In the genomic region with DNA sequence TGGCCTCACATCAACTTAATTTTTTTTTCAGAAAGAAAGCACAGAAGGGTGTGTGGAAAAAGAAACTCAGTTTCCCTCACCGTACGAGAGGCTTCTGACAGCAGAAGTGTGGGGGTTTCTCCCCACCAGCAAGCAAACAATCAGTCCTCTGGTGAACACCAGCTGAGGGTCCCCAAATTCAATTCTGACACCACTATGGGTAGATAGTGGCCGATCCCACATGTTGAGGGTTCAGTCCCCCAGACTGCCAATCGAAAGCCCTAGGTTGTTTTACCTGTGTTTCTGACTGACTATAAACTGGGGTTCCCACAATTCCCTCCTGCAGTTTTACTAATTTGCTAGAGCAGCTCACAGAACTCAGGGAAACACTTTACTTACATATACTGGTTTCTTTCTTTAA, we compare ENCODE assay signal across 11 cellular contexts. TPM values are rescaled to one million over a fixed set of nuclear protein-coding genes. Genes with fewer than 3 reads are reported as not detected.
DNase-seq lines count a peak whose midpoint lies in the region; ATAC-seq, FAIRE-seq and TF ChIP-seq lines count a peak whose summit lies in the region.
"Had no signal": no experiment of that assay in that cellular context is flagged by ENCODE, and none has a peak within 500 bp of the region (broad histone marks: within the 10 kb centered on the region; RNA-seq: fewer than 3 reads in every experiment).

No MANE protein-coding gene starts in this region.

- H3K27ac ChIP-seq in endothelial cell of umbilical vein (ENCODE audit: insufficient read depth, low read depth, low read length), result no peak overlapping the region
- H3K27ac ChIP-seq in upper lobe of left lung, result peak overlapping the region in 2 of 4 donors; percentile 8 to 74

- H3K27me3 ChIP-seq in endothelial cell of umbilical vein (ENCODE audit: control insufficient read depth in 2 of 2, insufficient read depth in 2 of 2, low read length in 2 of 2) (no peaks in the 10 kb centered on the region), upper lobe of left lung (no peaks in the 10 kb centered on the region), Caco-2 (replicated peaks; ENCODE audit: control insufficient read depth, insufficient read depth, low read length) (no peaks in the 10 kb centered on the region)
- H3K27me3 ChIP-seq: right lobe of liver, tibial nerve had no signal

- peaks cover 7% of the 10 kb centered on the region for H3K36me3 Mint-ChIP-seq in activated T-cell treated with anti-CD3 and anti-CD28 coated beads, Interleukin-2, amount 50 U/mL, for 4 hours (ENCODE audit: insufficient read depth)
- H3K36me3 Mint-ChIP-seq in T-helper 17 cell (ENCODE audit: low read depth) (peaks cover 6% of the 10 kb centered on the region), Caco-2 (ENCODE audit: insufficient read depth, unreplicated experiment) (peaks cover 5% of the 10 kb centered on the region)

- 74 to 87% methylated on average over 4 of the region's 4 CpGs for WGBS in upper lobe of left lung, 2 donors

- TF ChIP-seq POLR2A in endothelial cell of umbilical vein (IDR thresholded peaks at IDR 0.05; ENCODE audit: low read depth, low read length), result no peak
- no peak for TF ChIP-seq POLR2A in upper lobe of left lung (IDR thresholded peaks at IDR 0.05)

- H3K9ac ChIP-seq in endothelial cell of umbilical vein (replicated peaks; ENCODE audit: extremely low read depth, insufficient read depth, low read length), result no peak overlapping the region

- no peak for TF ChIP-seq CTCF in endothelial cell of umbilical vein (IDR thresholded peaks at IDR 0.05; ENCODE audit: extremely low read depth in 1 of 2, insufficient read depth in 1 of 2, low read depth in 1 of 2, low read length in 2 of 2)
- no peak for TF ChIP-seq CTCF in upper lobe of left lung (IDR thresholded peaks at IDR 0.05)
- TF ChIP-seq CTCF in Caco-2 (IDR thresholded peaks at IDR 0.05; ENCODE audit: insufficient read depth in 1 of 2, low read depth in 1 of 2, low read length in 1 of 2, severe bottlenecking in 1 of 2, unreplicated experiment in 1 of 2), result no peak

- CTCF ChIA-PET in endothelial cell of umbilical vein (lab: Charles Lee) (interaction anchor here (0.6 to 1.9 kb wide), 52 partner anchors 9 to 973 kb away, joined by 3 to 51 read pairs (median 5); a partner anchor contains a TSS), Caco-2 (lab: Charles Lee) (interaction anchor here (0.6 to 1.6 kb wide), 11 partner anchors 41 to 147 kb away, joined by 3 to 11 read pairs (median 5); a partner anchor contains a TSS)

- dilution Hi-C loops in endothelial cell of umbilical vein (cut with MboI; ENCODE audit: extremely low pct_ligation_motif_present, low sequenced_read_pairs), result no loop called here

- H3K27ac Mint-ChIP-seq in T-helper 17 cell, result peak overlapping the region; percentile 94
- no peak overlapping the region for H3K27ac Mint-ChIP-seq in Caco-2 (ENCODE audit: unreplicated experiment)

- peak overlapping the region; percentile 90 for H3K4me2 ChIP-seq in endothelial cell of umbilical vein (ENCODE audit: insufficient read depth, low read length)

- no peak for DNase-seq in activated T-cell treated with anti-CD3 and anti-CD28 coated beads, Interleukin-2, amount 50 U/mL, for 4 hours
- DNase-seq in activated T-cell treated with anti-CD3 and anti-CD28 coated beads for 4 hours (no peak), T-helper 17 cell (no peak), endothelial cell of umbilical vein (ENCODE audit: low read depth, low spot score) (no peak), upper lobe of left lung (no peak), Caco-2 (no peak)
- DNase-seq in stimulated activated CD8-positive, alpha-beta memory T cell treated with anti-CD3 and anti-CD28 coated beads, Interleukin-4, amount 100 ng/mL, for 48 hours, result peak; percentile 20

- intact Hi-C loops in endothelial cell of umbilical vein (cut with micrococcal nuclease) (no loop called here), Caco-2 (cut with micrococcal nuclease; ENCODE audit: unreplicated experiment) (no loop called here)

- peaks cover 37% of the 10 kb centered on the region for H3K4me1 Mint-ChIP-seq in activated T-cell treated with anti-CD3 and anti-CD28 coated beads, Interleukin-2, amount 50 U/mL, for 4 hours (ENCODE audit: low read depth)
- H3K4me1 Mint-ChIP-seq in T-helper 17 cell (peaks cover 30% of the 10 kb centered on the region), Caco-2 (ENCODE audit: low read depth, unreplicated experiment) (peaks cover 6% of the 10 kb centered on the region)

- no peaks in the 10 kb centered on the region for H4K20me1 ChIP-seq in endothelial cell of umbilical vein (replicated peaks; ENCODE audit: control insufficient read depth, extremely low read depth, insufficient read depth, low read length)

- POLR2A ChIA-PET in endothelial cell of umbilical vein (lab: Charles Lee), result interaction anchor here (1.0 kb wide), 1 partner anchor 103 kb away, joined by 3 read pairs; a partner anchor contains a TSS
- POLR2A ChIA-PET in Caco-2 (lab: Charles Lee), result interaction anchor here (1.3 kb wide), 1 partner anchor 56 kb away, joined by 9 read pairs; a partner anchor contains a TSS

- BruUV-seq in endothelial cell of umbilical vein (replicated peaks; lab: Mats Ljungman, UMichigan) (no TSS peak), Caco-2 (replicated peaks; lab: Mats Ljungman, UMichigan) (no TSS peak)

- H3K9me3 ChIP-seq in T-helper 17 cell (ENCODE audit: control insufficient read depth, low read length, poor library complexity, severe bottlenecking) (no peaks in the 10 kb centered on the region), endothelial cell of umbilical vein (replicated peaks; ENCODE audit: control insufficient read depth, insufficient read depth, low read length) (no peaks in the 10 kb centered on the region), upper lobe of left lung (no peaks in the 10 kb centered on the region), Caco-2 (no peaks in the 10 kb centered on the region)
- H3K9me3 ChIP-seq: right lobe of liver, tibial nerve had no signal

- H3K79me2 ChIP-seq in endothelial cell of umbilical vein (ENCODE audit: control insufficient read depth, insufficient read depth, low read length), result no peaks in the 10 kb centered on the region

- TF ChIP-seq EP300 in upper lobe of left lung (IDR thresholded peaks at IDR 0.05), result no peak

- H2AFZ ChIP-seq in endothelial cell of umbilical vein (ENCODE audit: low read depth, low read length), result no peak overlapping the region

- no peaks in the 10 kb centered on the region for H3K27me3 Mint-ChIP-seq in activated T-cell treated with anti-CD3 and anti-CD28 coated beads, Interleukin-2, amount 50 U/mL, for 4 hours (ENCODE audit: low read depth)
- no peaks in the 10 kb centered on the region for H3K27me3 Mint-ChIP-seq in T-helper 17 cell
- no peaks in the 10 kb centered on the region for H3K27me3 Mint-ChIP-seq in Caco-2 (ENCODE audit: insufficient read depth, unreplicated experiment)

- H3K36me3 ChIP-seq in endothelial cell of umbilical vein (ENCODE audit: control insufficient read depth in 2 of 2, extremely low read depth in 1 of 2, insufficient read depth in 2 of 2, low read length in 2 of 2), result no peaks in the 10 kb centered on the region
- H3K36me3 ChIP-seq in upper lobe of left lung, result peaks cover 0 to 19% (median 3%) of the 10 kb centered on the region in 4 donors
- H3K36me3 ChIP-seq in Caco-2 (ENCODE audit: control insufficient read depth, insufficient read depth, low read length), result no peaks in the 10 kb centered on the region
- H3K36me3 ChIP-seq: right lobe of liver had no signal

- H3K4me3 Mint-ChIP-seq in activated T-cell treated with anti-CD3 and anti-CD28 coated beads, Interleukin-2, amount 50 U/mL, for 4 hours, result peak overlapping the region; percentile 77
- H3K4me3 Mint-ChIP-seq in T-helper 17 cell, result peak overlapping the region; percentile 88
- no peak overlapping the region for H3K4me3 Mint-ChIP-seq in Caco-2 (ENCODE audit: unreplicated experiment)

- no peak overlapping the region for H3K4me3 ChIP-seq in endothelial cell of umbilical vein (replicated peaks in 1 of 3; ENCODE audit: insufficient read depth in 1 of 3, low read depth in 1 of 3, low read length in 3 of 3)
- H3K4me3 ChIP-seq in upper lobe of left lung, result peak overlapping the region in 2 of 4 donors; percentile 33 to 62
- H3K4me3 ChIP-seq in Caco-2 (ENCODE audit: low read depth, low read length), result no peak overlapping the region

- no peaks in the 10 kb centered on the region for H3K9me3 Mint-ChIP-seq in activated T-cell treated with anti-CD3 and anti-CD28 coated beads, Interleukin-2, amount 50 U/mL, for 4 hours
- no peaks in the 10 kb centered on the region for H3K9me3 Mint-ChIP-seq in Caco-2 (ENCODE audit: unreplicated experiment)

- no peak for FAIRE-seq in endothelial cell of umbilical vein (lab: Jason Lieb, UNC)

- H3K4me1 ChIP-seq in endothelial cell of umbilical vein (ENCODE audit: control insufficient read depth, extremely low read depth, insufficient read depth, low read length), result peaks cover 20% of the 10 kb centered on the region
- peaks cover 30 to 39% (median 37%) of the 10 kb centered on the region in 4 donors for H3K4me1 ChIP-seq in upper lobe of left lung
- peaks cover 12% of the 10 kb centered on the region for H3K4me1 ChIP-seq in Caco-2

- no peak for ATAC-seq in activated T-cell treated with anti-CD3 and anti-CD28 coated beads, Interleukin-2, amount 50 U/mL, for 4 hours
- ATAC-seq in T-helper 17 cell (no peak), GM21528 (IDR thresholded peaks at IDR 0.05; ENCODE audit: low FRiP score, unreplicated experiment) (no peak), upper lobe of left lung (ENCODE audit: low FRiP score in 2 of 2) (no peak)

- no peaks in the 10 kb centered on the region for H3K9me1 ChIP-seq in endothelial cell of umbilical vein (replicated peaks; ENCODE audit: control insufficient read depth, extremely low read depth, insufficient read depth, low read length)

RNA-seq across cellular contexts. Expression of a gene that starts 2.1 kb away (rescaled TPM):
- total RNA-seq in activated T-cell treated with anti-CD3 and anti-CD28 coated beads, Interleukin-2, amount 50 U/mL, for 4 hours, result 10 to 100 TPM in 2 of 3 donors, 1 to 10 TPM in 1; 9.1 to 18.9 (median 15.4) TPM
- total RNA-seq in T-helper 17 cell, result 10 to 100 TPM; 25.7 to 26.4 TPM
- total RNA-seq in endothelial cell of umbilical vein, result 20.0 and 28.4 TPM in 2 replicates
- 47.9 and 58.0 TPM in 2 replicates for polyA plus RNA-seq in endothelial cell of umbilical vein
- 26.7 and 34.0 TPM in 2 replicates for polyA plus RNA-seq in endothelial cell of umbilical vein (2011; cell fraction: cytosol; rRNA removed)
- polyA plus RNA-seq in endothelial cell of umbilical vein (2011; cell fraction: nucleus; rRNA removed), result 8.5 and 9.4 TPM in 2 replicates
- 44.2 and 57.6 TPM in 2 replicates for polyA plus RNA-seq in endothelial cell of umbilical vein (2012)
- polyA minus RNA-seq in endothelial cell of umbilical vein, result 8.6 and 10.2 TPM in 2 replicates
- 24.3 TPM for polyA minus RNA-seq in endothelial cell of umbilical vein (2011; cell fraction: cytosol; rRNA and poly(A)+ RNA removed)
- polyA minus RNA-seq in endothelial cell of umbilical vein (2011; cell fraction: nucleus; rRNA and poly(A)+ RNA removed), result 1.9 and 2.3 TPM in 2 replicates
- total RNA-seq in upper lobe of left lung, result 100 to 1,000 TPM in 5 of 6 donors, 10 to 100 TPM in 1; 43.0 to 436 (median 277) TPM
- total RNA-seq in Caco-2 (2022), result 39.0 and 44.5 TPM in 2 replicates

RNA-seq across cellular contexts. Expression of a gene that starts 34.9 kb away (rescaled TPM):
- under 1 TPM; 0.08 to 0.65 (median 0.61) TPM for total RNA-seq in activated T-cell treated with anti-CD3 and anti-CD28 coated beads, Interleukin-2, amount 50 U/mL, for 4 hours
- total RNA-seq in T-helper 17 cell, result 10 to 100 TPM in 1 of 2 donors, 1 to 10 TPM in 1; 3.3 to 12.6 TPM
- total RNA-seq in endothelial cell of umbilical vein, result not detected in 2 replicates
- polyA plus RNA-seq in endothelial cell of umbilical vein, result 0.16 and 0.18 TPM in 2 replicates
- polyA plus RNA-seq in endothelial cell of umbilical vein (2011; cell fraction: cytosol; rRNA removed), result 0.07 and 0.08 TPM in 2 replicates
- polyA plus RNA-seq in endothelial cell of umbilical vein (2011; cell fraction: nucleus; rRNA removed), result 0.20 and 0.55 TPM in 2 replicates
- polyA plus RNA-seq in endothelial cell of umbilical vein (2012), result not detected in 2 replicates
- 0.13 TPM in 1 of 2 replicates, not detected in the other for polyA minus RNA-seq in endothelial cell of umbilical vein
- polyA minus RNA-seq in endothelial cell of umbilical vein (2011; cell fraction: cytosol; rRNA and poly(A)+ RNA removed), result not detected
- polyA minus RNA-seq in endothelial cell of umbilical vein (2011; cell fraction: nucleus; rRNA and poly(A)+ RNA removed), result not detected in 2 replicates
- 100 to 1,000 TPM in 5 of 6 donors, 10 to 100 TPM in 1; 59.8 to 234 (median 150) TPM for total RNA-seq in upper lobe of left lung
- total RNA-seq in Caco-2 (2022), result not detected in 2 replicates
- total RNA-seq: epithelial cell of proximal tubule had no signal

RNA-seq across cellular contexts. Expression of a gene that starts 55.9 kb away (rescaled TPM):
- total RNA-seq in activated T-cell treated with anti-CD3 and anti-CD28 coated beads, Interleukin-2, amount 50 U/mL, for 4 hours, result 10 to 100 TPM; 10.3 to 13.0 (median 11.0) TPM
- 10 to 100 TPM; 17.7 to 25.9 TPM for total RNA-seq in T-helper 17 cell
- 11.9 and 12.8 TPM in 2 replicates for total RNA-seq in endothelial cell of umbilical vein
- polyA plus RNA-seq in endothelial cell of umbilical vein, result 1.8 and 1.9 TPM in 2 replicates
- 3.6 and 4.1 TPM in 2 replicates for polyA plus RNA-seq in endothelial cell of umbilical vein (2011; cell fraction: cytosol; rRNA removed)
- polyA plus RNA-seq in endothelial cell of umbilical vein (2011; cell fraction: nucleus; rRNA removed), result 5.6 and 9.1 TPM in 2 replicates
- 4.6 and 5.7 TPM in 2 replicates for polyA plus RNA-seq in endothelial cell of umbilical vein (2012)
- 4.0 and 4.8 TPM in 2 replicates for polyA minus RNA-seq in endothelial cell of umbilical vein
- polyA minus RNA-seq in endothelial cell of umbilical vein (2011; cell fraction: cytosol; rRNA and poly(A)+ RNA removed), result 4.2 TPM
- polyA minus RNA-seq in endothelial cell of umbilical vein (2011; cell fraction: nucleus; rRNA and poly(A)+ RNA removed), result 3.3 and 3.6 TPM in 2 replicates
- total RNA-seq in upper lobe of left lung, result 10 to 100 TPM; 10.9 to 50.3 (median 21.2) TPM
- 9.4 and 9.8 TPM in 2 replicates for total RNA-seq in Caco-2 (2022)

Comparison
In these comparisons a context has a peak if more than half of its experiments do, and no peak if none do; other contexts are left out.
1. RNA of a gene that starts 34.9 kb away (total RNA-seq): 59.8 to 234 TPM in upper lobe of left lung; 3.3 to 12.6 TPM in T-helper 17 cell, 0.08 to 0.65 TPM in activated T-cell treated with anti-CD3 and anti-CD28 coated beads, Interleukin-2, amount 50 U/mL, for 4 hours, not detected in endothelial cell of umbilical vein and not detected in Caco-2; every median in the first group is over 4 times any median in the second.